8 cellular contexts compared by ENCODE assay signal in genomic region chr7:100180084-100180483, GRCh38. TPM values are rescaled to one million over a fixed set of nuclear protein-coding genes. Genes with fewer than 3 reads are reported as not detected.
DNase-seq lines count a peak whose midpoint lies in the region; ATAC-seq and TF ChIP-seq lines count a peak whose summit lies in the region.
"Not testable (repeated sequence)": the region's sequence is repeated elsewhere in the genome, so short reads cannot be mapped to it uniquely, and the experiment has no call there.
"Had no signal": no experiment of that assay in that cellular context is flagged by ENCODE, and none has a peak within 500 bp of the region (broad histone marks: within the 10 kb centered on the region; RNA-seq: fewer than 3 reads in every experiment).

No MANE protein-coding gene starts in this region.

- CTCF ChIA-PET in HEK293 (lab: Yijun Ruan, JAX), result interaction anchor here (1.1 kb wide), 2 partner anchors 10 to 227 kb away, joined by 3 to 5 read pairs; no protein-coding TSS in a partner anchor
- CTCF ChIA-PET in T-cell (lab: Charles Lee), result not testable (repeated sequence)
- CTCF ChIA-PET in activated CD4-positive, alpha-beta memory T cell treated with anti-CD3 and anti-CD28 coated beads, Interleukin-2, amount 10 ng/mL, durations not matched to agents 7 days and 5 days (lab: Charles Lee), result interaction anchor here (1.2 to 3.0 kb wide), 4 partner anchors 9 to 235 kb away, joined by 3 to 14 read pairs (median 6); partner anchors contain the start of gene GAL3ST4

- H3K4me2 ChIP-seq in BLaER1, result peak overlapping the region; percentile 47

- ATAC-seq in T-cell (replicated peaks in 1 of 4); activated T-helper 17 cell treated with anti-CD3 and anti-CD28 coated beads, Interleukin-2, amount 50 U/mL, for 72 hours (replicated peaks); activated naive CD8-positive, alpha-beta T cell treated with anti-CD3 and anti-CD28 coated beads, Interleukin-2, amount 10 ng/mL, durations not matched to agents 7 days and 5 days (ENCODE audit: low read depth); natural killer cell treated with Interleukin-12 subunit alpha and Interleukin-12 subunit beta and Interleukin-15 and Interleukin-18, amount 100 ng/mL, for 72 hours: not testable (repeated sequence)

- H3K36me3 Mint-ChIP-seq in T-cell; activated T-helper 17 cell treated with anti-CD3 and anti-CD28 coated beads, Interleukin-2, amount 50 U/mL, for 72 hours (ENCODE audit: low read depth); activated naive CD8-positive, alpha-beta T cell treated with anti-CD3 and anti-CD28 coated beads, Interleukin-2, amount 10 ng/mL, durations not matched to agents 7 days and 5 days; natural killer cell treated with Interleukin-12 subunit alpha and Interleukin-12 subunit beta and Interleukin-15 and Interleukin-18, amount 100 ng/mL, for 72 hours: not testable (repeated sequence)
- H3K36me3 Mint-ChIP-seq in activated CD4-positive, alpha-beta memory T cell treated with anti-CD3 and anti-CD28 coated beads, Interleukin-2, amount 10 ng/mL, durations not matched to agents 7 days and 5 days (ENCODE audit: low read depth), result peaks cover 14% of the 10 kb centered on the region

- H3K9me3 Mint-ChIP-seq in T-cell; activated CD4-positive, alpha-beta memory T cell treated with anti-CD3 and anti-CD28 coated beads, Interleukin-2, amount 10 ng/mL, durations not matched to agents 7 days and 5 days; activated T-helper 17 cell treated with anti-CD3 and anti-CD28 coated beads, Interleukin-2, amount 50 U/mL, for 72 hours; activated naive CD8-positive, alpha-beta T cell treated with anti-CD3 and anti-CD28 coated beads, Interleukin-2, amount 10 ng/mL, durations not matched to agents 7 days and 5 days; natural killer cell treated with Interleukin-12 subunit alpha and Interleukin-12 subunit beta and Interleukin-15 and Interleukin-18, amount 100 ng/mL, for 72 hours: not testable (repeated sequence)

- POLR2A ChIA-PET in HEK293 (lab: Yijun Ruan, JAX) (interaction anchor here (0.7 to 1.8 kb wide), 2 partner anchors 11 to 31 kb away, joined by 3 to 6 read pairs; partner anchors contain the start of gene LAMTOR4), T-cell (lab: Charles Lee) (interaction anchor here in 1 of 2 donors (0.5 to 0.6 kb wide), 2 partner anchors 19 to 139 kb away, joined by 6 read pairs; no protein-coding TSS in a partner anchor)
- POLR2A ChIA-PET in activated CD4-positive, alpha-beta memory T cell treated with anti-CD3 and anti-CD28 coated beads, Interleukin-2, amount 10 ng/mL, durations not matched to agents 7 days and 5 days (lab: Charles Lee), result interaction anchor here (0.8 to 4.6 kb wide), 5 partner anchors 13 to 249 kb away, joined by 3 to 30 read pairs (median 4); partner anchors contain the start of genes AP4M1, GAL3ST4, LAMTOR4 and MCM7
- POLR2A ChIA-PET in activated naive CD8-positive, alpha-beta T cell treated with anti-CD3 and anti-CD28 coated beads, Interleukin-2, amount 10 ng/mL, durations not matched to agents 7 days and 5 days (lab: Charles Lee), result interaction anchor here (0.7 to 4.2 kb wide), 10 partner anchors 8 to 249 kb away, joined by 3 to 17 read pairs (median 8); partner anchors contain the start of genes GAL3ST4, LAMTOR4, MEPCE and PVRIG

- H3K27ac ChIP-seq in BLaER1; HEK293 (ENCODE audit: extremely low read depth, low read depth, low read length): not testable (repeated sequence)

- peak overlapping the region in 1 of 2 donors; percentile 90 for H3K27ac Mint-ChIP-seq in T-cell
- H3K27ac Mint-ChIP-seq in activated CD4-positive, alpha-beta memory T cell treated with anti-CD3 and anti-CD28 coated beads, Interleukin-2, amount 10 ng/mL, durations not matched to agents 7 days and 5 days, result peak overlapping the region; percentile 84
- H3K27ac Mint-ChIP-seq in activated T-helper 17 cell treated with anti-CD3 and anti-CD28 coated beads, Interleukin-2, amount 50 U/mL, for 72 hours, result peak overlapping the region; percentile 85
- peak overlapping the region; percentile 92 for H3K27ac Mint-ChIP-seq in activated naive CD8-positive, alpha-beta T cell treated with anti-CD3 and anti-CD28 coated beads, Interleukin-2, amount 10 ng/mL, durations not matched to agents 7 days and 5 days
- H3K27ac Mint-ChIP-seq in natural killer cell treated with Interleukin-12 subunit alpha and Interleukin-12 subunit beta and Interleukin-15 and Interleukin-18, amount 100 ng/mL, for 72 hours, result peak overlapping the region; percentile 40 to 83

- H3K27me3 Mint-ChIP-seq in T-cell; activated T-helper 17 cell treated with anti-CD3 and anti-CD28 coated beads, Interleukin-2, amount 50 U/mL, for 72 hours; activated naive CD8-positive, alpha-beta T cell treated with anti-CD3 and anti-CD28 coated beads, Interleukin-2, amount 10 ng/mL, durations not matched to agents 7 days and 5 days; natural killer cell treated with Interleukin-12 subunit alpha and Interleukin-12 subunit beta and Interleukin-15 and Interleukin-18, amount 100 ng/mL, for 72 hours: not testable (repeated sequence)
- H3K27me3 Mint-ChIP-seq in activated CD4-positive, alpha-beta memory T cell treated with anti-CD3 and anti-CD28 coated beads, Interleukin-2, amount 10 ng/mL, durations not matched to agents 7 days and 5 days, result peaks cover 12% of the 10 kb centered on the region

- not testable (repeated sequence) for H3K4me3 ChIP-seq in BLaER1; HEK293 (ENCODE audit: low read depth, low read length)

- H3K27me3 ChIP-seq in BLaER1, result not testable (repeated sequence)

- TF ChIP-seq CTCF in HEK293 (tag by site-specific recombination; IDR thresholded peaks at IDR 0.05), result not testable (repeated sequence)

- peaks cover 24% of the 10 kb centered on the region for H3K4me1 ChIP-seq in BLaER1
- H3K4me1 ChIP-seq in HEK293 (ENCODE audit: control insufficient read depth, insufficient read depth, low read length), result not testable (repeated sequence)

- DNase-seq in T-cell; activated CD4-positive, alpha-beta memory T cell treated with anti-CD3 and anti-CD28 coated beads, Interleukin-2, amount 10 ng/mL, durations not matched to agents 7 days and 5 days; activated naive CD8-positive, alpha-beta T cell treated with anti-CD3 and anti-CD28 coated beads, Interleukin-2, amount 10 ng/mL, durations not matched to agents 7 days and 5 days; natural killer cell treated with Interleukin-12 subunit alpha and Interleukin-12 subunit beta and Interleukin-15 and Interleukin-18, amount 100 ng/mL, for 72 hours (ENCODE audit: low spot score): not testable (repeated sequence)

- H3K9me3 ChIP-seq in BLaER1; HEK293 (ENCODE audit: control insufficient read depth, insufficient read depth, low read depth, low read length): not testable (repeated sequence)

- H3K4me3 Mint-ChIP-seq in T-cell, result peak overlapping the region in 2 of 3 donors; percentile 37 to 59
- peak overlapping the region; percentile 24 for H3K4me3 Mint-ChIP-seq in activated CD4-positive, alpha-beta memory T cell treated with anti-CD3 and anti-CD28 coated beads, Interleukin-2, amount 10 ng/mL, durations not matched to agents 7 days and 5 days
- peak overlapping the region; percentile 75 for H3K4me3 Mint-ChIP-seq in activated T-helper 17 cell treated with anti-CD3 and anti-CD28 coated beads, Interleukin-2, amount 50 U/mL, for 72 hours
- peak overlapping the region; percentile 70 for H3K4me3 Mint-ChIP-seq in activated naive CD8-positive, alpha-beta T cell treated with anti-CD3 and anti-CD28 coated beads, Interleukin-2, amount 10 ng/mL, durations not matched to agents 7 days and 5 days
- peak overlapping the region; percentile 58 for H3K4me3 Mint-ChIP-seq in natural killer cell treated with Interleukin-12 subunit alpha and Interleukin-12 subunit beta and Interleukin-15 and Interleukin-18, amount 100 ng/mL, for 72 hours

- H3K4me1 Mint-ChIP-seq in T-cell, result peaks cover 49 to 53% (median 50%) of the 10 kb centered on the region in 3 donors
- H3K4me1 Mint-ChIP-seq in activated CD4-positive, alpha-beta memory T cell treated with anti-CD3 and anti-CD28 coated beads, Interleukin-2, amount 10 ng/mL, durations not matched to agents 7 days and 5 days, result peaks cover 48% of the 10 kb centered on the region
- peaks cover 14% of the 10 kb centered on the region for H3K4me1 Mint-ChIP-seq in activated T-helper 17 cell treated with anti-CD3 and anti-CD28 coated beads, Interleukin-2, amount 50 U/mL, for 72 hours
- peaks cover 47% of the 10 kb centered on the region for H3K4me1 Mint-ChIP-seq in activated naive CD8-positive, alpha-beta T cell treated with anti-CD3 and anti-CD28 coated beads, Interleukin-2, amount 10 ng/mL, durations not matched to agents 7 days and 5 days
- H3K4me1 Mint-ChIP-seq in natural killer cell treated with Interleukin-12 subunit alpha and Interleukin-12 subunit beta and Interleukin-15 and Interleukin-18, amount 100 ng/mL, for 72 hours (ENCODE audit: low read depth in 2 of 2), result peaks cover 21 to 25% of the 10 kb centered on the region in 2 donors

- H3K9ac ChIP-seq in BLaER1, result not testable (repeated sequence)

- peaks cover 13% of the 10 kb centered on the region for H4K20me1 ChIP-seq in BLaER1

- H3K36me3 ChIP-seq in BLaER1; HEK293 (ENCODE audit: control insufficient read depth in 2 of 2, insufficient read depth in 1 of 2, low read length in 2 of 2): not testable (repeated sequence)

RNA-seq across cellular contexts. Expression of gene STAG3, which starts 2.4 kb away (rescaled TPM):
- total RNA-seq in T-cell, result 1 to 10 TPM; 4.8 to 8.7 (median 7.3) TPM
- 10 to 100 TPM; 12.9 to 13.1 TPM for total RNA-seq in activated CD4-positive, alpha-beta memory T cell treated with anti-CD3 and anti-CD28 coated beads, Interleukin-2, amount 10 ng/mL, durations not matched to agents 7 days and 5 days
- 10 to 100 TPM in 1 of 2 donors, 1 to 10 TPM in 1; 7.8 to 22.1 TPM for total RNA-seq in activated T-helper 17 cell treated with anti-CD3 and anti-CD28 coated beads, Interleukin-2, amount 50 U/mL, for 72 hours
- total RNA-seq in activated naive CD8-positive, alpha-beta T cell treated with anti-CD3 and anti-CD28 coated beads, Interleukin-2, amount 10 ng/mL, durations not matched to agents 7 days and 5 days, result 10 to 100 TPM; 31.1 to 38.8 TPM
- 10 to 100 TPM; 13.7 to 24.4 TPM for total RNA-seq in natural killer cell treated with Interleukin-12 subunit alpha and Interleukin-12 subunit beta and Interleukin-15 and Interleukin-18, amount 100 ng/mL, for 72 hours

RNA-seq across cellular contexts. Expression of gene GPC2, which starts 2.9 kb away (rescaled TPM):
- 10 to 100 TPM; 12.4 to 37.0 (median 26.3) TPM for total RNA-seq in T-cell
- total RNA-seq in activated CD4-positive, alpha-beta memory T cell treated with anti-CD3 and anti-CD28 coated beads, Interleukin-2, amount 10 ng/mL, durations not matched to agents 7 days and 5 days, result 1 to 10 TPM; 3.8 to 4.8 TPM
- total RNA-seq in activated T-helper 17 cell treated with anti-CD3 and anti-CD28 coated beads, Interleukin-2, amount 50 U/mL, for 72 hours, result 1 to 10 TPM; 2.8 to 4.9 TPM
- 10 to 100 TPM; 12.6 to 13.0 TPM for total RNA-seq in activated naive CD8-positive, alpha-beta T cell treated with anti-CD3 and anti-CD28 coated beads, Interleukin-2, amount 10 ng/mL, durations not matched to agents 7 days and 5 days
- total RNA-seq in natural killer cell treated with Interleukin-12 subunit alpha and Interleukin-12 subunit beta and Interleukin-15 and Interleukin-18, amount 100 ng/mL, for 72 hours, result 1 to 10 TPM; 2.6 to 2.7 TPM

RNA-seq across cellular contexts. Expression of gene GAL3ST4, which starts 11.7 kb away (rescaled TPM):
- total RNA-seq in T-cell, result 10 to 100 TPM; 10.5 to 29.7 (median 18.0) TPM
- total RNA-seq in activated CD4-positive, alpha-beta memory T cell treated with anti-CD3 and anti-CD28 coated beads, Interleukin-2, amount 10 ng/mL, durations not matched to agents 7 days and 5 days, result 1 to 10 TPM; 2.4 to 2.7 TPM
- 1 to 10 TPM; 1.1 to 3.9 TPM for total RNA-seq in activated T-helper 17 cell treated with anti-CD3 and anti-CD28 coated beads, Interleukin-2, amount 50 U/mL, for 72 hours
- total RNA-seq in activated naive CD8-positive, alpha-beta T cell treated with anti-CD3 and anti-CD28 coated beads, Interleukin-2, amount 10 ng/mL, durations not matched to agents 7 days and 5 days, result 1 to 10 TPM; 6.7 to 6.9 TPM
- 1 to 10 TPM in 1 of 2 donors, under 1 TPM in 1; 0.57 to 1.1 TPM for total RNA-seq in natural killer cell treated with Interleukin-12 subunit alpha and Interleukin-12 subunit beta and Interleukin-15 and Interleukin-18, amount 100 ng/mL, for 72 hours
- total RNA-seq: HT-29 had no signal

RNA-seq across cellular contexts. Expression of gene TRAPPC14, which starts 21.6 kb away (rescaled TPM):
- 10 to 100 TPM; 52.0 to 97.2 (median 79.0) TPM for total RNA-seq in T-cell
- 10 to 100 TPM; 37.8 to 41.2 TPM for total RNA-seq in activated CD4-positive, alpha-beta memory T cell treated with anti-CD3 and anti-CD28 coated beads, Interleukin-2, amount 10 ng/mL, durations not matched to agents 7 days and 5 days
- total RNA-seq in activated T-helper 17 cell treated with anti-CD3 and anti-CD28 coated beads, Interleukin-2, amount 50 U/mL, for 72 hours, result 10 to 100 TPM; 15.4 to 22.1 TPM
- total RNA-seq in activated naive CD8-positive, alpha-beta T cell treated with anti-CD3 and anti-CD28 coated beads, Interleukin-2, amount 10 ng/mL, durations not matched to agents 7 days and 5 days, result 10 to 100 TPM; 52.0 to 58.4 TPM
- 10 to 100 TPM; 46.2 to 52.7 TPM for total RNA-seq in natural killer cell treated with Interleukin-12 subunit alpha and Interleukin-12 subunit beta and Interleukin-15 and Interleukin-18, amount 100 ng/mL, for 72 hours

RNA-seq across cellular contexts. Expression of gene LAMTOR4, which starts 31.4 kb away (rescaled TPM):
- total RNA-seq in T-cell, result 100 to 1,000 TPM; 140 to 216 (median 187) TPM
- total RNA-seq in activated CD4-positive, alpha-beta memory T cell treated with anti-CD3 and anti-CD28 coated beads, Interleukin-2, amount 10 ng/mL, durations not matched to agents 7 days and 5 days, result 100 to 1,000 TPM; 164 to 167 TPM
- 100 to 1,000 TPM; 129 to 132 TPM for total RNA-seq in activated T-helper 17 cell treated with anti-CD3 and anti-CD28 coated beads, Interleukin-2, amount 50 U/mL, for 72 hours
- 100 to 1,000 TPM; 170 to 175 TPM for total RNA-seq in activated naive CD8-positive, alpha-beta T cell treated with anti-CD3 and anti-CD28 coated beads, Interleukin-2, amount 10 ng/mL, durations not matched to agents 7 days and 5 days
- 100 to 1,000 TPM; 124 to 145 TPM for total RNA-seq in natural killer cell treated with Interleukin-12 subunit alpha and Interleukin-12 subunit beta and Interleukin-15 and Interleukin-18, amount 100 ng/mL, for 72 hours

Comparison
In these comparisons a context has a peak if more than half of its experiments do, and no peak if none do; other contexts are left out.
1. H3K4me3 Mint-ChIP-seq: peak in every context shown above with its lines; median percentile 75 in activated T-helper 17 cell treated with anti-CD3 and anti-CD28 coated beads, Interleukin-2, amount 50 U/mL, for 72 hours; 70 in activated naive CD8-positive, alpha-beta T cell treated with anti-CD3 and anti-CD28 coated beads, Interleukin-2, amount 10 ng/mL, durations not matched to agents 7 days and 5 days; 58 in natural killer cell treated with Interleukin-12 subunit alpha and Interleukin-12 subunit beta and Interleukin-15 and Interleukin-18, amount 100 ng/mL, for 72 hours; 48 in T-cell; 24 in activated CD4-positive, alpha-beta memory T cell treated with anti-CD3 and anti-CD28 coated beads, Interleukin-2, amount 10 ng/mL, durations not matched to agents 7 days and 5 days.